Comparison of ENCODE assay signal across 1 cellular context in genomic region chr16:22296225-22297113, GRCh38.
TF ChIP-seq lines count a peak whose summit lies in the region.

No MANE protein-coding gene starts in this region.

TF ChIP-seq in H1, 55 proteins besides CTCF, POLR2A, EP300 and RAD21 (continued from another document):
- no peak for TF ChIP-seq ATF2 (IDR thresholded peaks at IDR 0.05; ENCODE audit: low read length)
- TF ChIP-seq CHD7 (IDR thresholded peaks at IDR 0.05; ENCODE audit: insufficient replicate concordance, low read length): peak; percentile 42
- peak; percentile 99 for TF ChIP-seq ASH2L (IDR thresholded peaks at IDR 0.05; ENCODE audit: low read length)
- no peak for TF ChIP-seq BACH1 (IDR thresholded peaks at IDR 0.05; ENCODE audit: low read length)
- TF ChIP-seq CHD1 (IDR thresholded peaks at IDR 0.05; ENCODE audit: low read depth, low read length): no peak
- no peak for TF ChIP-seq USF2 (IDR thresholded peaks at IDR 0.05; ENCODE audit: low read length)
- TF ChIP-seq SP2 (IDR thresholded peaks at IDR 0.05; ENCODE audit: low read length): no peak
